Comparison of ENCODE assay signal across 10 cellular contexts in the genomic region with DNA sequence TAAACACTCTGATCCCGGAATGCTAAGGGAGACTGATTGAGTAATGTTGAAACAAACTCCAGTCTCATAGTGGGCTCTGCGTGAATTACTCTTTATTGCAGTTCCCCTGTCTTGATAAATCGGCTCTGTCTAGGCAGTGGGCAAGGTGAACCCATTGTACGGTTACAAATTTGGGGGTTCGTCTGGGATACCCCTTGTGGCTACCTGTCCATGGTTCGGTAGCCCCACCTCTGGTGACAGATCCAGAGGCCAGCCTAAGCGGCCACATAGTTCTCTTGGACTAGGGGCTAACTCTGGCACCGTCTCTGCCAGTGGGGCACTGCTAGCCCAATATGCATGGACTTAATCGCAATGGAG. TPM values are rescaled to one million over a fixed set of nuclear protein-coding genes. Genes with fewer than 3 reads are reported as not detected.
DNase-seq lines count a peak whose midpoint lies in the region; ATAC-seq and TF ChIP-seq lines count a peak whose summit lies in the region.
"Had no signal": no experiment of that assay in that cellular context is flagged by ENCODE, and none has a peak within 500 bp of the region (broad histone marks: within the 10 kb centered on the region; RNA-seq: fewer than 3 reads in every experiment).

No MANE protein-coding gene starts in this region.

- H3K27me3 ChIP-seq in CD4-positive, CD25-positive, alpha-beta regulatory T cell (ENCODE audit: control insufficient read depth, insufficient read depth, low read length), result no peaks in the 10 kb centered on the region
- H3K27me3 ChIP-seq in Loucy (ENCODE audit: insufficient read depth, low read length, poor library complexity, severe bottlenecking) (no peaks in the 10 kb centered on the region), neural cell (ENCODE audit: insufficient read depth, low read depth, low read length) (no peaks in the 10 kb centered on the region), transverse colon (no peaks in the 10 kb centered on the region)

- H3K4me2 ChIP-seq in Loucy (ENCODE audit: low read depth, low read length, poor library complexity, severe bottlenecking) (peak overlapping the region; percentile 90), neural cell (ENCODE audit: low read length) (peak overlapping the region; percentile 71)

- intact Hi-C loops in dendritic cell treated with granulocyte-macrophage colony-stimulating factor and Interleukin-4, amounts not matched to agents 40 ng/mL and 50 ng/mL, for 4 days (cut with micrococcal nuclease), result loop anchor here (2.0 kb wide), 2 partner anchors 33 to 57 kb away; a partner anchor contains a TSS
- intact Hi-C loops in transverse colon (cut with DNase I; ENCODE audit: low total_unique reads), result no loop called here

- in situ Hi-C loops in transverse colon (cut with MboI; ENCODE audit: low pct_ligation_motif_present in 1 of 4, low pct_unique_long_range_greater_than_20kb in 1 of 4, low sequenced_read_pairs in 3 of 4), result loop anchor here in 1 of 4 donors (5.0 kb wide), 1 partner anchor 53 kb away; no protein-coding TSS in a partner anchor

- peak overlapping the region; percentile 71 for H3K4me3 ChIP-seq in CD4-positive, CD25-positive, alpha-beta regulatory T cell (ENCODE audit: low read depth, low read length)
- H3K4me3 ChIP-seq in Loucy (ENCODE audit: low read length, poor library complexity, severe bottlenecking), result peak overlapping the region; percentile 95
- peak overlapping the region; percentile 92 for H3K4me3 ChIP-seq in neural cell (ENCODE audit: low read length)
- peak overlapping the region in 1 of 4 donors; percentile 79 for H3K4me3 ChIP-seq in transverse colon

- H3K36me3 Mint-ChIP-seq in CD4-positive, CD25-positive, alpha-beta regulatory T cell, result no peaks in the 10 kb centered on the region
- H3K36me3 Mint-ChIP-seq in dendritic cell treated with granulocyte-macrophage colony-stimulating factor and Interleukin-4, amounts not matched to agents 40 ng/mL and 50 ng/mL, for 4 days (ENCODE audit: low read depth), result peaks cover 45% of the 10 kb centered on the region

- H3K4me1 Mint-ChIP-seq in CD4-positive, CD25-positive, alpha-beta regulatory T cell, result peaks cover 20 to 45% (median 32%) of the 10 kb centered on the region in 4 donors
- H3K4me1 Mint-ChIP-seq in dendritic cell treated with granulocyte-macrophage colony-stimulating factor and Interleukin-4, amounts not matched to agents 40 ng/mL and 50 ng/mL, for 4 days (ENCODE audit: low read depth), result peaks cover 54% of the 10 kb centered on the region

- no peak for TF ChIP-seq EP300 in neural cell (conservative IDR thresholded peaks at IDR 0.05; ENCODE audit: poor library complexity, severe bottlenecking)
- TF ChIP-seq EP300 in transverse colon (IDR thresholded peaks at IDR 0.05; ENCODE audit: low read depth), result no peak

- H3K27me3 Mint-ChIP-seq in CD4-positive, CD25-positive, alpha-beta regulatory T cell, result no peaks in the 10 kb centered on the region
- H3K27me3 Mint-ChIP-seq in dendritic cell treated with granulocyte-macrophage colony-stimulating factor and Interleukin-4, amounts not matched to agents 40 ng/mL and 50 ng/mL, for 4 days, result no peaks in the 10 kb centered on the region

- peaks cover 43% of the 10 kb centered on the region for H3K4me1 ChIP-seq in CD4-positive, CD25-positive, alpha-beta regulatory T cell (ENCODE audit: control insufficient read depth, insufficient read depth, low read length, poor library complexity, severe bottlenecking)
- H3K4me1 ChIP-seq in Loucy (ENCODE audit: insufficient read depth, low read length, poor library complexity, severe bottlenecking) (peaks cover 39% of the 10 kb centered on the region), transverse colon (peaks cover 30 to 38% (median 35%) of the 10 kb centered on the region in 4 donors)

- H3F3A ChIP-seq in Loucy (ENCODE audit: low read depth) (no peaks in the 10 kb centered on the region), neural cell (ENCODE audit: insufficient read depth, low read length, poor library complexity, severe bottlenecking) (no peaks in the 10 kb centered on the region)

- H3K36me3 ChIP-seq in CD4-positive, CD25-positive, alpha-beta regulatory T cell (ENCODE audit: control insufficient read depth, insufficient read depth, low read length), result no peaks in the 10 kb centered on the region
- H3K36me3 ChIP-seq in Loucy (ENCODE audit: insufficient read depth, low read length), result no peaks in the 10 kb centered on the region
- no peaks in the 10 kb centered on the region for H3K36me3 ChIP-seq in neural cell (ENCODE audit: insufficient read depth, low read length)
- no peaks in the 10 kb centered on the region for H3K36me3 ChIP-seq in transverse colon

- H3K9ac ChIP-seq in Loucy (ENCODE audit: low read depth, low read length, poor library complexity, severe bottlenecking) (peak overlapping the region; percentile 94), neural cell (ENCODE audit: low read length) (peak overlapping the region; percentile 91)

- H3K27ac ChIP-seq in CD4-positive, CD25-positive, alpha-beta regulatory T cell (ENCODE audit: insufficient read depth, low read length, poor library complexity, severe bottlenecking), result no peak overlapping the region
- H3K27ac ChIP-seq in neural cell (ENCODE audit: low read length) (no peak overlapping the region), transverse colon (peak overlapping the region in 2 of 4 donors; percentile 97 to 98)

- H4K20me1 ChIP-seq in Loucy (ENCODE audit: insufficient read depth, low read length, poor library complexity, severe bottlenecking) (peaks cover 32% of the 10 kb centered on the region), neural cell (ENCODE audit: insufficient read depth) (no peaks in the 10 kb centered on the region)

- no peak for TF ChIP-seq POLR2A in transverse colon (IDR thresholded peaks at IDR 0.05)

- H2AFZ ChIP-seq in Loucy (ENCODE audit: low read length), result no peak overlapping the region
- peak overlapping the region; percentile 87 for H2AFZ ChIP-seq in neural cell (ENCODE audit: low read depth, low read length)

- no peaks in the 10 kb centered on the region for H3K9me3 ChIP-seq in CD4-positive, CD25-positive, alpha-beta regulatory T cell (ENCODE audit: control insufficient read depth in 2 of 2, low read length in 2 of 2)
- H3K9me3 ChIP-seq in Loucy (ENCODE audit: insufficient read depth, low read depth, low read length) (no peaks in the 10 kb centered on the region), neural cell (ENCODE audit: low read length) (no peaks in the 10 kb centered on the region), transverse colon (no peaks in the 10 kb centered on the region)

- no peak for TF ChIP-seq CTCF in Loucy (conservative IDR thresholded peaks at IDR 0.05; ENCODE audit: low read length)
- TF ChIP-seq CTCF in neural cell (IDR thresholded peaks at IDR 0.05; ENCODE audit: poor library complexity, severe bottlenecking), result no peak
- no peak for TF ChIP-seq CTCF in transverse colon (IDR thresholded peaks at IDR 0.05)

- DNase-seq in CD4-positive, CD25-positive, alpha-beta regulatory T cell, result no peak
- DNase-seq in transverse colon (no peak), NCI-H1417 treated with DMSO at 0.1 percent for 48 hours (lab: John Stamatoyannopoulos, UW) (no peak)
- DNase-seq in stimulated activated CD4-positive, alpha-beta T cell treated with anti-CD3 and anti-CD28 coated beads, Interleukin-15, amount 100 ng/mL, for 24 hours, result no peak
- DNase-seq: activated CD4-positive, alpha-beta T cell treated with anti-CD3 and anti-CD28 coated beads, Interleukin-2, amount 50 U/mL, for 48 hours; kidney glomerular epithelial cell had no signal

- WGBS in transverse colon (ENCODE audit: low coverage in 1 of 2), 2 donors, result 80 to 95% methylated on average over 2 to 9 of the region's 9 CpGs

- H3K79me2 ChIP-seq in Loucy (ENCODE audit: insufficient read depth, low read length) (peaks cover 64% of the 10 kb centered on the region), neural cell (replicated peaks; ENCODE audit: insufficient read depth, low read length) (peaks cover 34% of the 10 kb centered on the region)

- peak overlapping the region; percentile 82 to 97 (median 87) for H3K27ac Mint-ChIP-seq in CD4-positive, CD25-positive, alpha-beta regulatory T cell
- peak overlapping the region; percentile 91 for H3K27ac Mint-ChIP-seq in dendritic cell treated with granulocyte-macrophage colony-stimulating factor and Interleukin-4, amounts not matched to agents 40 ng/mL and 50 ng/mL, for 4 days

- peak overlapping the region; percentile 91 to 97 (median 95) for H3K4me3 Mint-ChIP-seq in CD4-positive, CD25-positive, alpha-beta regulatory T cell
- peak overlapping the region; percentile 86 for H3K4me3 Mint-ChIP-seq in dendritic cell treated with granulocyte-macrophage colony-stimulating factor and Interleukin-4, amounts not matched to agents 40 ng/mL and 50 ng/mL, for 4 days

- ATAC-seq in CD4-positive, CD25-positive, alpha-beta regulatory T cell (ENCODE audit: low read depth in 2 of 2), result no peak
- ATAC-seq in GM19395 (IDR thresholded peaks at IDR 0.05; ENCODE audit: unreplicated experiment), result no peak

- H3K9me3 Mint-ChIP-seq in CD4-positive, CD25-positive, alpha-beta regulatory T cell, result no peaks in the 10 kb centered on the region
- H3K9me3 Mint-ChIP-seq in dendritic cell treated with granulocyte-macrophage colony-stimulating factor and Interleukin-4, amounts not matched to agents 40 ng/mL and 50 ng/mL, for 4 days, result no peaks in the 10 kb centered on the region

- H3K9me2 ChIP-seq in Loucy (replicated peaks; ENCODE audit: low read depth, low read length) (no peaks in the 10 kb centered on the region), neural cell (ENCODE audit: insufficient read depth, low read length) (no peaks in the 10 kb centered on the region)

- no peak for TF ChIP-seq RAD21 in neural cell (conservative IDR thresholded peaks at IDR 0.05)

TF ChIP-seq in neural cell, 6 proteins besides CTCF, POLR2A, EP300 and RAD21 (continues in another document):
- no peak for TF ChIP-seq TAF1 (IDR thresholded peaks at IDR 0.05; ENCODE audit: low read depth)

RNA-seq across cellular contexts. Expression of a gene that starts 1.1 kb away (rescaled TPM):
- 97.2 TPM for total RNA-seq in CD4-positive, CD25-positive, alpha-beta regulatory T cell
- 100 to 1,000 TPM; 177 to 208 (median 197) TPM for polyA plus RNA-seq in CD4-positive, CD25-positive, alpha-beta regulatory T cell
- polyA plus RNA-seq in neural cell, result 155 and 160 TPM in 2 replicates
- polyA minus RNA-seq in neural cell, result 146 and 158 TPM in 2 replicates
- total RNA-seq in transverse colon, result 100 to 1,000 TPM in 3 of 4 donors, 10 to 100 TPM in 1; 74.1 to 155 (median 139) TPM

RNA-seq across cellular contexts. Expression of a gene that starts 56.1 kb away (rescaled TPM):
- 54.3 TPM for total RNA-seq in CD4-positive, CD25-positive, alpha-beta regulatory T cell
- polyA plus RNA-seq in CD4-positive, CD25-positive, alpha-beta regulatory T cell, result 10 to 100 TPM; 27.6 to 40.4 (median 37.4) TPM
- 19.1 and 21.4 TPM in 2 replicates for polyA plus RNA-seq in neural cell
- 28.5 and 31.6 TPM in 2 replicates for polyA minus RNA-seq in neural cell
- total RNA-seq in transverse colon, result 100 to 1,000 TPM in 1 of 4 donors, 10 to 100 TPM in 3; 18.5 to 131 (median 82.0) TPM

RNA-seq across cellular contexts. Expression of a gene that starts 56.3 kb away (rescaled TPM):
- 60.3 TPM for total RNA-seq in CD4-positive, CD25-positive, alpha-beta regulatory T cell
- 100 to 1,000 TPM in 1 of 4 donors, 10 to 100 TPM in 3; 83.0 to 102 (median 94.7) TPM for polyA plus RNA-seq in CD4-positive, CD25-positive, alpha-beta regulatory T cell
- polyA plus RNA-seq in neural cell, result 182 and 188 TPM in 2 replicates
- 149 and 164 TPM in 2 replicates for polyA minus RNA-seq in neural cell
- total RNA-seq in transverse colon, result 100 to 1,000 TPM; 114 to 220 (median 143) TPM
